ENCODE assay signal across 1 cellular context in genomic region chr10:80501381-80501912, GRCh38.
TF ChIP-seq lines count a peak whose summit lies in the region.

No MANE protein-coding gene starts in this region.

TF ChIP-seq in endothelial cell of umbilical vein, 7 proteins besides CTCF, POLR2A, EP300 and RAD21 (continued from another document):
- TF ChIP-seq JUN (IDR thresholded peaks at IDR 0.05; ENCODE audit: borderline replicate concordance, insufficient read depth, insufficient read length, low read depth) = no peak
- TF ChIP-seq POLR2AphosphoS5 (IDR thresholded peaks at IDR 0.05; ENCODE audit: insufficient read depth, low read depth, low read length) = no peak
- TF ChIP-seq GATA2 (IDR thresholded peaks at IDR 0.05; ENCODE audit: insufficient read depth, insufficient read length, low read depth, low read length) = no peak
